Comparison of ENCODE assay signal across 14 cellular contexts in the genomic region with DNA sequence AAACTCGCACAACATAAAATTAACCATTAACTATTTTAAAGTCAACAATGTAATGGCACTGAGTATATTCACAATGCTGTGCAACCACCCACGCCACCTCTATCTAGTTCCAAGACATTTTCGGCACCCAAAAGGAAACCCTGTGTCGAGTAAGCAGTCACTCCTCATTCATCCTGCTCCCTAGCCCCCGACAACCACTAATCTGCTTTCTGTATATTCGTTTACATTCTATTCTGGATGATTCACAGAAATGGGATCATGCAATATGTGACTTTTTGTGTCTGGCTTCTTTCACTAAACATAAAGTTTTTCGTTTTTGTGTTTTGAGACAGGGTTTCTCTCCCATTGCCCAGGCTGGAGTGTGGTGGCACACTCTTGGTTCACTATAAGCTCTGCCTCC. TPM values are rescaled to one million over a fixed set of nuclear protein-coding genes. Genes with fewer than 3 reads are reported as not detected.
DNase-seq lines count a peak whose midpoint lies in the region; ATAC-seq and TF ChIP-seq lines count a peak whose summit lies in the region.
"Had no signal": no experiment of that assay in that cellular context is flagged by ENCODE, and none has a peak within 500 bp of the region (broad histone marks: within the 10 kb centered on the region; RNA-seq: fewer than 3 reads in every experiment).

No MANE protein-coding gene starts in this region.

- no peak overlapping the region; the same call in 1 of the 2 replicates for H3K23ac ChIP-seq in IMR-90 (ENCODE audit: low read depth, low read length)

- intact Hi-C loops in IMR-90 (cut with micrococcal nuclease) (loop anchor here (2.0 to 5.0 kb wide), 3 partner anchors 28 to 87 kb away; a partner anchor contains a TSS), left colon (cut with DNase I, micrococcal nuclease) (no loop called here), left ventricle myocardium inferior (cut with micrococcal nuclease) (no loop called here), uterus (cut with DNase I; ENCODE audit: low total_unique reads) (no loop called here)

- H3K18ac ChIP-seq in IMR-90 (ENCODE audit: low read depth, low read length), result 0 out of 2 replicates have a peak overlapping the region, but pooled peaks have one; percentile 18

- H3K9me1 ChIP-seq in IMR-90 (ENCODE audit: insufficient read depth, low read length), result peaks cover 19% of the 10 kb centered on the region

- peak overlapping the region; percentile 55; the same call in 1 of the 2 replicates for H3K14ac ChIP-seq in IMR-90 (replicated peaks; ENCODE audit: low read depth, low read length)

- H3K4me3 ChIP-seq in AG04449 (ENCODE audit: low read depth, low read length) (no peak overlapping the region), IMR-90 (ENCODE audit: insufficient read depth, low read depth, low read length) (no peak overlapping the region), brain microvascular endothelial cell (ENCODE audit: low read depth, low read length) (no peak overlapping the region), left ventricle myocardium inferior (no peak overlapping the region), uterus (no peak overlapping the region)

- H3K9me3 ChIP-seq in IMR-90 (ENCODE audit: control insufficient read depth, insufficient read depth, low read length), result no peaks in the 10 kb centered on the region
- H3K9me3 ChIP-seq in left ventricle myocardium inferior (replicated peaks), result peaks cover 14% of the 10 kb centered on the region
- no peaks in the 10 kb centered on the region for H3K9me3 ChIP-seq in uterus
- H3K9me3 ChIP-seq: Caco-2 had no signal

- DNase-seq in AG04449 (ENCODE audit: low read depth, low spot score) (peak; percentile 65), IMR-90 (peak; percentile 97), brain microvascular endothelial cell (peak; percentile 82), hepatic stellate cell (ENCODE audit: low spot score) (peak; percentile 50), left colon (no peak), left ventricle myocardium inferior (no peak), uterus (no peak), NCI-H2171 (lab: John Stamatoyannopoulos, UW) (no peak)
- DNase-seq: activated CD4-positive, alpha-beta T cell treated with anti-CD3 and anti-CD28 coated beads, Interleukin-2, amount 10 ng/mL, durations not matched to agents 24 days and 14 days; activated naive CD8-positive, alpha-beta T cell treated with anti-CD3 and anti-CD28 coated beads for 36 hours; Caco-2; hippocampal formation; KBM-7; NCI-H1417 had no signal

- peak; percentile 29; the same call in 1 of the 2 replicates for TF ChIP-seq RAD21 in IMR-90 (IDR thresholded peaks at IDR 0.05; ENCODE audit: low read length)

- dilution Hi-C loops in IMR-90 (cut with HindIII; ENCODE audit: low sequenced_read_pairs, unreplicated experiment), result no loop called here

- H2AK9ac ChIP-seq in IMR-90 (replicated peaks; ENCODE audit: low read depth, low read length, poor library complexity), result no peak overlapping the region

- H2AK5ac ChIP-seq in IMR-90 (ENCODE audit: low read depth, low read length), result peak overlapping the region; percentile 69; the same call in 1 of the 2 replicates

- no peaks in the 10 kb centered on the region for H4K20me1 ChIP-seq in IMR-90 (ENCODE audit: insufficient read depth, low read length)

- peak overlapping the region; percentile 14 for H3K56ac ChIP-seq in IMR-90 (ENCODE audit: extremely low read depth, insufficient read depth, low read length)

- no TSS peak for BruUV-seq in IMR-90 (replicated peaks; lab: Mats Ljungman, UMichigan)

- H3K36me3 ChIP-seq in IMR-90 (ENCODE audit: control insufficient read depth, insufficient read depth, low read length) (no peaks in the 10 kb centered on the region), brain microvascular endothelial cell (replicated peaks) (no peaks in the 10 kb centered on the region), left ventricle myocardium inferior (no peaks in the 10 kb centered on the region), uterus (no peaks in the 10 kb centered on the region)

- H2AFZ ChIP-seq in IMR-90 (replicated peaks; ENCODE audit: low read length, poor library complexity), result peak overlapping the region; percentile 71

- peak; percentile 69 for ATAC-seq in IMR-90 (ENCODE audit: low read depth)
- no peak for ATAC-seq in left colon

- H3K4me2 ChIP-seq in IMR-90 (ENCODE audit: low read depth, low read length), result no peak overlapping the region

- no peak overlapping the region for H4K5ac ChIP-seq in IMR-90 (ENCODE audit: low read depth, low read length)

- H3K27ac ChIP-seq in IMR-90 (ENCODE audit: insufficient read depth, low read length), result peak overlapping the region; percentile 79
- H3K27ac ChIP-seq in brain microvascular endothelial cell, result peak overlapping the region; percentile 78
- no peak overlapping the region for H3K27ac ChIP-seq in left ventricle myocardium inferior (replicated peaks)
- H3K27ac ChIP-seq in uterus, result no peak overlapping the region

- no peak for TF ChIP-seq POLR2A in IMR-90 (IDR thresholded peaks at IDR 0.05; ENCODE audit: low read depth, low read length)
- no peak for TF ChIP-seq POLR2A in uterus (IDR thresholded peaks at IDR 0.05)

- peak overlapping the region; percentile 90 for H4K91ac ChIP-seq in IMR-90 (ENCODE audit: insufficient read depth, low read depth, low read length)

- 0 out of 3 replicates have a peak overlapping the region, but pooled peaks have one; percentile 96 for H2BK15ac ChIP-seq in IMR-90 (ENCODE audit: low read depth, low read length)

- H2BK20ac ChIP-seq in IMR-90 (ENCODE audit: low read depth, low read length), result peak overlapping the region; percentile 96

- in situ Hi-C loops in IMR-90 (cut with MboI; ENCODE audit: low sequenced_read_pairs), result loop anchor here (5.0 kb wide), 1 partner anchor 53 kb away; no protein-coding TSS in a partner anchor
- in situ Hi-C loops in brain microvascular endothelial cell (cut with HindIII; ENCODE audit: low pct_ligation_motif_present, low sequenced_read_pairs), result no loop called here

- H2BK120ac ChIP-seq in IMR-90 (ENCODE audit: low read depth, low read length), result peak overlapping the region; percentile 97

- H4K8ac ChIP-seq in IMR-90 (ENCODE audit: low read depth in 2 of 2, low read length in 2 of 2), result peak overlapping the region in 1 of 2 experiments; percentile 79; a peak in 1 of 4 replicates

- no peak overlapping the region for H3K9ac ChIP-seq in IMR-90 (ENCODE audit: low read depth, low read length)

- peak overlapping the region; percentile 93 for H3K4ac ChIP-seq in IMR-90 (ENCODE audit: low read depth, low read length)

- H3K27me3 ChIP-seq in IMR-90 (ENCODE audit: control insufficient read depth, insufficient read depth, low read length), result no peaks in the 10 kb centered on the region
- no peaks in the 10 kb centered on the region for H3K27me3 ChIP-seq in brain microvascular endothelial cell (replicated peaks)
- H3K27me3 ChIP-seq in left ventricle myocardium inferior (ENCODE audit: low read depth), result no peaks in the 10 kb centered on the region
- no peaks in the 10 kb centered on the region for H3K27me3 ChIP-seq in uterus

- no peak for TF ChIP-seq CTCF in AG04449 (IDR thresholded peaks at IDR 0.05; ENCODE audit: insufficient read depth, low read length, missing control alignments)
- no peak for TF ChIP-seq CTCF in IMR-90 (conservative IDR thresholded peaks at IDR 0.05; ENCODE audit: low read depth, low read length)
- no peak for TF ChIP-seq CTCF in brain microvascular endothelial cell (IDR thresholded peaks at IDR 0.05; ENCODE audit: low read depth, low read length, missing control alignments)
- TF ChIP-seq CTCF in left ventricle myocardium inferior (IDR thresholded peaks at IDR 0.05; ENCODE audit: borderline replicate concordance), result no peak
- TF ChIP-seq CTCF in uterus (IDR thresholded peaks at IDR 0.05), result no peak

- CTCF ChIA-PET in AG04449 (lab: Yijun Ruan, JAX) (interaction anchor here (0.8 to 1.7 kb wide), 3 partner anchors 9 to 144 kb away, joined by 4 to 9 read pairs (median 4); no protein-coding TSS in a partner anchor), IMR-90 (lab: Yijun Ruan, JAX) (interaction anchor here (0.7 kb wide), 1 partner anchor 40 kb away, joined by 3 read pairs; no protein-coding TSS in a partner anchor)

- POLR2A ChIA-PET in AG04449 (lab: Yijun Ruan, JAX) (interaction anchor here (1.3 kb wide), 1 partner anchor 42 kb away, joined by 8 read pairs; a partner anchor contains a TSS), IMR-90 (lab: Charles Lee; ENCODE audit: unreplicated experiment) (no interaction called here)

- peaks cover 14% of the 10 kb centered on the region for H3K4me1 ChIP-seq in IMR-90 (ENCODE audit: control insufficient read depth, insufficient read depth, low read length)
- H3K4me1 ChIP-seq in left ventricle myocardium inferior, result peaks cover 34% of the 10 kb centered on the region
- H3K4me1 ChIP-seq in uterus, result no peaks in the 10 kb centered on the region

- peaks cover 0 to 29% of the 10 kb centered on the region in 2 experiments; a peak in 2 of 4 replicates for H3K79me1 ChIP-seq in IMR-90 (ENCODE audit: low read depth in 1 of 2, low read length in 2 of 2)

- WGBS in IMR-90 (ENCODE audit: extremely low coverage in 2 of 2, insufficient read length in 1 of 2), 2 experiments, result 0% methylated on average over 2 of the region's 7 CpGs; no CpG with 5 or more reads in 1 of the 2 experiments

- peak overlapping the region; percentile 92 for H2BK5ac ChIP-seq in IMR-90 (ENCODE audit: low read depth, low read length, poor library complexity, severe bottlenecking)

TF ChIP-seq in IMR-90, 13 proteins besides CTCF, POLR2A, EP300 and RAD21 (continues in another document):
- TF ChIP-seq, protein P1, sequence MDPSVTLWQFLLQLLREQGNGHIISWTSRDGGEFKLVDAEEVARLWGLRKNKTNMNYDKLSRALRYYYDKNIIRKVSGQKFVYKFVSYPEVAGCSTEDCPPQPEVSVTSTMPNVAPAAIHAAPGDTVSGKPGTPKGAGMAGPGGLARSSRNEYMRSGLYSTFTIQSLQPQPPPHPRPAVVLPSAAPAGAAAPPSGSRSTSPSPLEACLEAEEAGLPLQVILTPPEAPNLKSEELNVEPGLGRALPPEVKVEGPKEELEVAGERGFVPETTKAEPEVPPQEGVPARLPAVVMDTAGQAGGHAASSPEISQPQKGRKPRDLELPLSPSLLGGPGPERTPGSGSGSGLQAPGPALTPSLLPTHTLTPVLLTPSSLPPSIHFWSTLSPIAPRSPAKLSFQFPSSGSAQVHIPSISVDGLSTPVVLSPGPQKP (IDR thresholded peaks at IDR 0.05; ENCODE audit: borderline replicate concordance, low read depth, low read length), result no peak
- TF ChIP-seq RCOR1 (IDR thresholded peaks at IDR 0.05; ENCODE audit: insufficient replicate concordance, low read length) (no peak), MXI1 (IDR thresholded peaks at IDR 0.05; ENCODE audit: borderline replicate concordance, low read depth, low read length) (peak; percentile 42; the same call in 1 of the 2 replicates), CEBPB (IDR thresholded peaks at IDR 0.05; ENCODE audit: low read depth, low read length) (peak; percentile 88), RFX5 (IDR thresholded peaks at IDR 0.05; ENCODE audit: low read depth, low read length) (no peak)

RNA-seq across cellular contexts. Expression of a gene that starts 42.2 kb away (rescaled TPM):
- 56.5 and 81.9 TPM in 2 replicates for total RNA-seq in IMR-90 (2012; rRNA removed)
- 18.4 and 22.2 TPM in 2 replicates for polyA plus RNA-seq in IMR-90 (2012; rRNA removed)
- 5.9 and 7.3 TPM in 2 replicates for polyA plus RNA-seq in IMR-90 (2012; cell fraction: cytosol; rRNA removed)
- polyA plus RNA-seq in IMR-90 (2012; cell fraction: nucleus; rRNA removed; ENCODE audit: low replicate concordance), result 5.7 and 23.8 TPM in 2 replicates
- 10 to 100 TPM; 46.4 to 58.9 TPM for total RNA-seq in left colon
- 52.3 TPM for total RNA-seq in left ventricle myocardium inferior
- total RNA-seq in uterus, result 100 to 1,000 TPM in 1 of 4 donors, 10 to 100 TPM in 3; 16.1 to 113 (median 45.9) TPM

Comparison
In these comparisons a context has a peak if more than half of its experiments do, and no peak if none do; other contexts are left out.
1. DNase-seq: peak in AG04449 (single experiment), IMR-90 (single experiment), brain microvascular endothelial cell (single experiment) and hepatic stellate cell (single experiment); none in left colon (0 of 2), left ventricle myocardium inferior (single experiment), uterus (0 of 2) and NCI-H2171 (single experiment).
2. H3K27ac ChIP-seq: peak in IMR-90 (single experiment) and brain microvascular endothelial cell (single experiment); none in left ventricle myocardium inferior (single experiment) and uterus (0 of 2).